ENCODE assay signal across 17 cellular contexts in the genomic region with DNA sequence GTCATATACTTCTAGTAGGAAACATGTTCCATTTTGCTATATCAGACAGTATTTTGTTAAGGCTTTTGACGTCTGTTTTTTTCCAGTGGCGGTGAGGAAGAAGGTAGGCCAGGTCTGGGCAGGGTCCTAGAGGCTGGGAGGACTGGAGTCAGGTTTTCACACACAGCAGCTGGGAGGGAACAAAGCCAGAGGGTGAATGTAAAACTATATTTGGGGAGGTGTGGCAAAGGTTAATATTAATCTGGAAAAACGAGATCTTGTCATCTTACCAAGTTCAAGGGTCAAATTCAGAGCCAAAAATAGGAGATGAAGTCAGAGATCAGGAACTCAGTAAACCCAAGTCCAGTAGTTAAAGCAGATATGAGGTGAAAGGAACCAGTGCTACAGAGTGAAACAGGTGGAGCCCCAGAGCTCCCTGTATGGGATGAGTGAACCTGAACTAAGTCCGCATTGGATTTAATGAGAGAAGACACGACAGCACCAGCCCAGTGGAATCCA. TPM values are rescaled to one million over a fixed set of nuclear protein-coding genes. Genes with fewer than 3 reads are reported as not detected.
DNase-seq lines count a peak whose midpoint lies in the region; ATAC-seq, FAIRE-seq and TF ChIP-seq lines count a peak whose summit lies in the region.
"Had no signal": no experiment of that assay in that cellular context is flagged by ENCODE, and none has a peak within 500 bp of the region (broad histone marks: within the 10 kb centered on the region; RNA-seq: fewer than 3 reads in every experiment).

No MANE protein-coding gene starts in this region.

- H3K27me3 ChIP-seq in astrocyte (ENCODE audit: insufficient read depth, low read length): no peaks in the 10 kb centered on the region
- no peaks in the 10 kb centered on the region for H3K27me3 ChIP-seq in HepG2 (ENCODE audit: control insufficient read depth in 1 of 2, insufficient read depth in 2 of 2, low read length in 2 of 2)
- no peaks in the 10 kb centered on the region for H3K27me3 ChIP-seq in tibial artery
- no peaks in the 10 kb centered on the region for H3K27me3 ChIP-seq in aorta (ENCODE audit: control insufficient read depth in 1 of 2, insufficient read depth in 2 of 2, low read length in 1 of 2)

- no peaks in the 10 kb centered on the region for H3K9me3 Mint-ChIP-seq in astrocyte (ENCODE audit: unreplicated experiment)
- H3K9me3 Mint-ChIP-seq in CD14-positive monocyte: peaks cover 0 to 8% (median 0%) of the 10 kb centered on the region in 7 donors
- H3K9me3 Mint-ChIP-seq: activated CD4-positive, alpha-beta T cell treated with anti-CD3 and anti-CD28 coated beads, Interleukin-2, amount 10 ng/mL, durations not matched to agents 24 days and 14 days; T-helper 1 cell treated with Interleukin-12 subunit alpha and Interleukin-12 subunit beta and Interleukin-4 antibody, amounts not matched to agents 30 μg/mL and 1 μg/mL, for 36 hours had no signal

- H3K4me1 Mint-ChIP-seq in astrocyte (ENCODE audit: low read depth, unreplicated experiment) (no peaks in the 10 kb centered on the region), CD14-positive monocyte (peaks cover 6% of the 10 kb centered on the region)
- H3K4me1 Mint-ChIP-seq: activated CD4-positive, alpha-beta T cell treated with anti-CD3 and anti-CD28 coated beads, Interleukin-2, amount 10 ng/mL, durations not matched to agents 24 days and 14 days had no signal

- no peaks in the 10 kb centered on the region for H3K79me2 ChIP-seq in astrocyte (ENCODE audit: insufficient read depth, low read length)
- H3K79me2 ChIP-seq in HepG2 (ENCODE audit: insufficient read depth, low read length): no peaks in the 10 kb centered on the region

- peak overlapping the region; percentile 27 for H3K4me2 ChIP-seq in astrocyte (ENCODE audit: low read length)
- H3K4me2 ChIP-seq in HepG2 (ENCODE audit: low read depth, low read length): peak overlapping the region; percentile 67

- no peak for TF ChIP-seq CTCF in astrocyte (IDR thresholded peaks at IDR 0.05; ENCODE audit: insufficient read depth, low read depth, low read length)
- TF ChIP-seq CTCF in HepG2 (CRISPR knock-in tag; IDR thresholded peaks at IDR 0.05): peak; percentile 18; the same call in 1 of the 2 replicates
- TF ChIP-seq CTCF in tibial artery (IDR thresholded peaks at IDR 0.05): no peak
- TF ChIP-seq CTCF in CD14-positive monocyte (IDR thresholded peaks at IDR 0.05): no peak

- ATAC-seq in HepG2 (peak; percentile 98), aorta (ENCODE audit: low FRiP score) (no peak)
- ATAC-seq: Panc1 had no signal

- no peak overlapping the region for H3K9ac ChIP-seq in astrocyte (ENCODE audit: low read length)
- peak overlapping the region; percentile 41; the same call in 1 of the 2 replicates for H3K9ac ChIP-seq in HepG2 (ENCODE audit: insufficient read depth, low read depth, low read length)

- TF ChIP-seq RAD21 in HepG2 (CRISPR knock-in tag; IDR thresholded peaks at IDR 0.05): no peak

- BruUV-seq in HepG2 (replicated peaks; lab: Mats Ljungman, UMichigan): no TSS peak

- no peak for FAIRE-seq in astrocyte (lab: Jason Lieb, UNC)
- FAIRE-seq in HepG2 (lab: Jason Lieb, UNC): peak; percentile 97
- FAIRE-seq: keratinocyte had no signal

- H3K36me3 Mint-ChIP-seq in astrocyte (ENCODE audit: low read depth, unreplicated experiment): no peaks in the 10 kb centered on the region
- peaks cover 0 to 2% of the 10 kb centered on the region in 2 donors for H3K36me3 Mint-ChIP-seq in CD14-positive monocyte

- POLR2A ChIA-PET in HepG2 (lab: Yijun Ruan, JAX): interaction anchor here (1.0 to 5.0 kb wide), 5 partner anchors 9 to 134 kb away, joined by 3 to 58 read pairs (median 7); partner anchors contain the start of genes OTUD7B and VPS45

- H3K4me3 ChIP-seq in astrocyte (ENCODE audit: insufficient read depth, low read depth, low read length): no peak overlapping the region
- peak overlapping the region in 1 of 3 experiments; percentile 12; a peak in 1 of 6 replicates for H3K4me3 ChIP-seq in HepG2 (replicated peaks in 1 of 3; ENCODE audit: insufficient read depth in 1 of 3, low read depth in 2 of 3, low read length in 3 of 3)
- no peak overlapping the region for H3K4me3 ChIP-seq in tibial artery
- H3K4me3 ChIP-seq in aorta (ENCODE audit: low read length in 2 of 2): no peak overlapping the region
- H3K4me3 ChIP-seq: skin epidermis had no signal

- DNase-seq in SIG-M5 treated with dmso at 0.1 percent for 504 hours (lab: John Stamatoyannopoulos, UW; ENCODE audit: unreplicated experiment) (peak; percentile 42), SIG-M5 (lab: John Stamatoyannopoulos, UW) (no peak), astrocyte (ENCODE audit: low read depth) (no peak), HepG2 (ENCODE audit: low spot score) (peak; percentile 95), tibial artery (no peak), aorta (no peak), 8988T (no peak), CD14-positive monocyte (ENCODE audit: low spot score) (no peak)
- DNase-seq: activated CD4-positive, alpha-beta T cell treated with anti-CD3 and anti-CD28 coated beads, Interleukin-2, amount 10 ng/mL, durations not matched to agents 24 days and 14 days; activated T-cell treated with anti-CD3 and anti-CD28 coated beads, Interleukin-2, amount 50 U/mL, for 48 hours; anterior cingulate cortex; effector memory CD4-positive, alpha-beta T cell; NCI-H1436 had no signal

- H3K36me3 ChIP-seq in astrocyte (ENCODE audit: insufficient read depth, low read length): no peaks in the 10 kb centered on the region
- H3K36me3 ChIP-seq in HepG2 (replicated peaks in 1 of 2; ENCODE audit: control insufficient read depth in 1 of 2, insufficient read depth in 2 of 2, low read length in 2 of 2): no peaks in the 10 kb centered on the region
- H3K36me3 ChIP-seq in tibial artery: no peaks in the 10 kb centered on the region
- no peaks in the 10 kb centered on the region for H3K36me3 ChIP-seq in aorta (ENCODE audit: control insufficient read depth in 1 of 2, insufficient read depth in 2 of 2, low read length in 1 of 2)

- 3% methylated on average over 5 of the region's 5 CpGs for WGBS in HepG2 (ENCODE audit: low lambda C conversion rate)
- WGBS in aorta, 2 donors: 33 to 35% methylated on average over 5 of the region's 5 CpGs

- no peak overlapping the region for H3K27ac ChIP-seq in astrocyte (ENCODE audit: low read depth, low read length)
- H3K27ac ChIP-seq in HepG2 (ENCODE audit: extremely low read length, insufficient read depth, low read length): peak overlapping the region; percentile 61
- peak overlapping the region; percentile 53 to 58 for H3K27ac ChIP-seq in tibial artery
- peak overlapping the region in 1 of 2 donors; percentile 61 for H3K27ac ChIP-seq in aorta (ENCODE audit: low read depth in 1 of 2, low read length in 2 of 2)
- H3K27ac ChIP-seq: skin epidermis had no signal

- TF ChIP-seq EP300 in HepG2 (IDR thresholded peaks at IDR 0.05; ENCODE audit: low read depth in 2 of 2, low read length in 2 of 2) (peak in 1 of 2 experiments; percentile 54; a peak in 2 of 4 replicates), HepG2 (CRISPR knock-in tag; IDR thresholded peaks at IDR 0.05; ENCODE audit: borderline replicate concordance) (no peak; the same call in 1 of the 2 replicates)

- no peak overlapping the region for H3K4me3 Mint-ChIP-seq in astrocyte (ENCODE audit: unreplicated experiment)
- H3K4me3 Mint-ChIP-seq in CD14-positive monocyte: peak overlapping the region in 1 of 2 donors; percentile 75
- H3K4me3 Mint-ChIP-seq: activated CD4-positive, alpha-beta T cell treated with anti-CD3 and anti-CD28 coated beads, Interleukin-2, amount 10 ng/mL, durations not matched to agents 24 days and 14 days; T-helper 1 cell treated with Interleukin-12 subunit alpha and Interleukin-12 subunit beta and Interleukin-4 antibody, amounts not matched to agents 30 μg/mL and 1 μg/mL, for 36 hours had no signal

- peak in 1 of 2 experiments; percentile 56; a peak in 1 of 4 replicates for TF ChIP-seq POLR2A in HepG2 (IDR thresholded peaks at IDR 0.05; ENCODE audit: insufficient read depth in 1 of 2, low read depth in 2 of 2, low read length in 2 of 2)

- H3K27me3 Mint-ChIP-seq in astrocyte (ENCODE audit: low read depth, unreplicated experiment) (no peaks in the 10 kb centered on the region), CD14-positive monocyte (ENCODE audit: low read depth in 3 of 3) (peaks cover 85 to 95% (median 89%) of the 10 kb centered on the region in 3 donors)

- CTCF ChIA-PET in HepG2 (lab: Yijun Ruan, JAX; ENCODE audit: low intra/inter-chr PET ratio, low total read pairs): no interaction called here

- H2AFZ ChIP-seq in astrocyte (ENCODE audit: low read depth, low read length): no peak overlapping the region
- H2AFZ ChIP-seq in HepG2 (ENCODE audit: low read length): no peak overlapping the region

- H3K4me1 ChIP-seq in astrocyte (ENCODE audit: insufficient read depth, low read length) (peaks cover 4% of the 10 kb centered on the region), HepG2 (ENCODE audit: insufficient read depth, low read length) (peaks cover 36% of the 10 kb centered on the region), tibial artery (peaks cover 0 to 21% (median 10%) of the 10 kb centered on the region in 4 donors), aorta (ENCODE audit: control insufficient read depth in 1 of 2, insufficient read depth in 2 of 2, low read length in 2 of 2) (peaks cover 0 to 5% of the 10 kb centered on the region in 2 donors)

- in situ Hi-C loops in HepG2 (cut with HindIII; ENCODE audit: extremely low pct_ligation_motif_present, low pct_unique_long_range_greater_than_20kb): no loop called here

- H3K27ac Mint-ChIP-seq in astrocyte (ENCODE audit: unreplicated experiment) (no peak overlapping the region), CD14-positive monocyte (no peak overlapping the region)
- H3K27ac Mint-ChIP-seq: activated CD4-positive, alpha-beta T cell treated with anti-CD3 and anti-CD28 coated beads, Interleukin-2, amount 10 ng/mL, durations not matched to agents 24 days and 14 days; T-helper 1 cell treated with Interleukin-12 subunit alpha and Interleukin-12 subunit beta and Interleukin-4 antibody, amounts not matched to agents 30 μg/mL and 1 μg/mL, for 36 hours had no signal

- intact Hi-C loops in HepG2 (cut with micrococcal nuclease; ENCODE audit: unreplicated experiment): loop anchor here (1.0 to 5.0 kb wide), 2 partner anchors 10 to 44 kb away; no protein-coding TSS in a partner anchor
- intact Hi-C loops in tibial artery (cut with DNase I; ENCODE audit: low total_unique reads): no loop called here
- intact Hi-C loops in aorta (cut with DNase I): no loop called here
- intact Hi-C loops in CD14-positive monocyte (cut with micrococcal nuclease): loop anchor here in 1 of 2 donors (10.0 kb wide), 1 partner anchor 46 kb away; no protein-coding TSS in a partner anchor

- H3K9me3 ChIP-seq in astrocyte (ENCODE audit: insufficient read depth, low read depth, low read length) (no peaks in the 10 kb centered on the region), HepG2 (ENCODE audit: low read length) (no peaks in the 10 kb centered on the region), tibial artery (no peaks in the 10 kb centered on the region), aorta (ENCODE audit: control insufficient read depth, low read length) (no peaks in the 10 kb centered on the region)

- H4K20me1 ChIP-seq in astrocyte (ENCODE audit: insufficient read depth, low read length): no peaks in the 10 kb centered on the region
- H4K20me1 ChIP-seq in HepG2 (ENCODE audit: insufficient read depth, low read length): no peaks in the 10 kb centered on the region

RNA-seq across cellular contexts. Expression of gene OTUD7B, which starts 10.7 kb away (rescaled TPM):
- total RNA-seq in astrocyte: 31.9 and 33.1 TPM in 2 replicates
- total RNA-seq in HepG2 (2016; rRNA removed; fragmentation: Illumina TruSeq; extraction: Trizol): 11.2 and 13.2 TPM in 2 replicates
- 0.71 and 1.0 TPM in 2 replicates for total RNA-seq in HepG2 (2016; cell fraction: cytosol; rRNA removed; fragmentation: Illumina TruSeq; extraction: Trizol; ENCODE audit: low read depth)
- total RNA-seq in HepG2 (2016; cell fraction: insoluble cytoplasmic fraction; rRNA removed; fragmentation: Illumina TruSeq; extraction: Trizol): 11.4 and 11.7 TPM in 2 replicates
- total RNA-seq in HepG2 (2016; cell fraction: membrane; rRNA removed; fragmentation: Illumina TruSeq; extraction: Trizol): 3.2 and 4.0 TPM in 2 replicates
- total RNA-seq in HepG2 (2016; cell fraction: nucleus; rRNA removed; fragmentation: Illumina TruSeq; extraction: Trizol): 6.9 and 9.0 TPM in 2 replicates
- 5.1 and 6.9 TPM in 2 replicates for polyA plus RNA-seq in HepG2 (2011; rRNA removed)
- polyA plus RNA-seq in HepG2 (2011; cell fraction: cytosol; rRNA removed): 3.7 and 5.3 TPM in 2 replicates
- 5.4 and 7.1 TPM in 2 replicates for polyA plus RNA-seq in HepG2 (2011; cell fraction: nucleus; rRNA removed)
- 6.4 and 7.6 TPM in 2 replicates for polyA plus RNA-seq in HepG2 (2012)
- 0.26 and 0.34 TPM in 2 replicates for polyA plus RNA-seq in HepG2 (2016; cell fraction: cytosol; fragmentation: Illumina TruSeq; extraction: Trizol; ENCODE audit: low read depth)
- 5.6 and 6.2 TPM in 2 replicates for polyA plus RNA-seq in HepG2 (2016; cell fraction: insoluble cytoplasmic fraction; fragmentation: Illumina TruSeq; extraction: Trizol; ENCODE audit: low read depth)
- polyA plus RNA-seq in HepG2 (2016; cell fraction: membrane; fragmentation: Illumina TruSeq; extraction: Trizol; ENCODE audit: low read depth): 0.89 and 0.92 TPM in 2 replicates
- 7.0 TPM in 2 replicates for polyA plus RNA-seq in HepG2 (2016; cell fraction: nucleus; fragmentation: Illumina TruSeq; extraction: Trizol; ENCODE audit: insufficient read depth, low read depth)
- polyA minus RNA-seq in HepG2 (2011; rRNA and poly(A)+ RNA removed; ENCODE audit: low replicate concordance): 15.0 and 39.2 TPM in 2 replicates
- 5.4 and 8.4 TPM in 2 replicates for polyA minus RNA-seq in HepG2 (2011; cell fraction: cytosol; rRNA and poly(A)+ RNA removed)
- 9.9 and 17.0 TPM in 2 replicates for polyA minus RNA-seq in HepG2 (2011; cell fraction: nucleus; rRNA and poly(A)+ RNA removed)
- total RNA-seq in aorta: 10 to 100 TPM; 36.0 to 41.2 TPM
- polyA plus RNA-seq in aorta: 1 to 10 TPM; 6.3 to 6.9 TPM
- not detected for polyA plus RNA-seq in CD14-positive monocyte

RNA-seq across cellular contexts. Expression of gene VPS45, which starts 46.3 kb away (rescaled TPM):
- 33.8 and 34.0 TPM in 2 replicates for total RNA-seq in astrocyte
- total RNA-seq in HepG2 (2016; rRNA removed; fragmentation: Illumina TruSeq; extraction: Trizol): 25.2 and 26.5 TPM in 2 replicates
- 8.0 TPM in 2 replicates for total RNA-seq in HepG2 (2016; cell fraction: cytosol; rRNA removed; fragmentation: Illumina TruSeq; extraction: Trizol; ENCODE audit: low read depth)
- 25.8 and 26.0 TPM in 2 replicates for total RNA-seq in HepG2 (2016; cell fraction: insoluble cytoplasmic fraction; rRNA removed; fragmentation: Illumina TruSeq; extraction: Trizol)
- total RNA-seq in HepG2 (2016; cell fraction: membrane; rRNA removed; fragmentation: Illumina TruSeq; extraction: Trizol): 10.8 and 11.3 TPM in 2 replicates
- 38.6 and 41.0 TPM in 2 replicates for total RNA-seq in HepG2 (2016; cell fraction: nucleus; rRNA removed; fragmentation: Illumina TruSeq; extraction: Trizol)
- polyA plus RNA-seq in HepG2 (2011; rRNA removed): 13.7 and 15.2 TPM in 2 replicates
- polyA plus RNA-seq in HepG2 (2011; cell fraction: cytosol; rRNA removed): 6.1 and 7.0 TPM in 2 replicates
- 20.0 and 25.9 TPM in 2 replicates for polyA plus RNA-seq in HepG2 (2011; cell fraction: nucleus; rRNA removed)
- 11.5 and 12.2 TPM in 2 replicates for polyA plus RNA-seq in HepG2 (2012)
- polyA plus RNA-seq in HepG2 (2016; cell fraction: cytosol; fragmentation: Illumina TruSeq; extraction: Trizol; ENCODE audit: low read depth): 3.5 and 3.6 TPM in 2 replicates
- 23.3 and 24.2 TPM in 2 replicates for polyA plus RNA-seq in HepG2 (2016; cell fraction: insoluble cytoplasmic fraction; fragmentation: Illumina TruSeq; extraction: Trizol; ENCODE audit: low read depth)
- polyA plus RNA-seq in HepG2 (2016; cell fraction: membrane; fragmentation: Illumina TruSeq; extraction: Trizol; ENCODE audit: low read depth): 6.7 and 6.9 TPM in 2 replicates
- 31.9 and 37.1 TPM in 2 replicates for polyA plus RNA-seq in HepG2 (2016; cell fraction: nucleus; fragmentation: Illumina TruSeq; extraction: Trizol; ENCODE audit: insufficient read depth, low read depth)
- 5.9 and 24.6 TPM in 2 replicates for polyA minus RNA-seq in HepG2 (2011; rRNA and poly(A)+ RNA removed; ENCODE audit: low replicate concordance)
- 5.8 and 6.3 TPM in 2 replicates for polyA minus RNA-seq in HepG2 (2011; cell fraction: cytosol; rRNA and poly(A)+ RNA removed)
- 51.5 and 69.6 TPM in 2 replicates for polyA minus RNA-seq in HepG2 (2011; cell fraction: nucleus; rRNA and poly(A)+ RNA removed)
- total RNA-seq in aorta: 10 to 100 TPM; 52.6 to 58.2 TPM
- 10 to 100 TPM; 19.7 to 39.7 TPM for polyA plus RNA-seq in aorta
- 10 to 100 TPM; 36.8 to 41.9 TPM for polyA plus RNA-seq in CD14-positive monocyte

Comparison
In these comparisons a context has a peak if more than half of its experiments do, and no peak if none do; other contexts are left out.
1. DNase-seq: peak in SIG-M5 treated with dmso at 0.1 percent for 504 hours (single experiment) and HepG2 (single experiment); none in SIG-M5 (single experiment), astrocyte (single experiment), tibial artery (0 of 2), aorta (0 of 2), 8988T (single experiment) and CD14-positive monocyte (single experiment).